In genomic region chr5:113612060-113612496, GRCh38 we compare ENCODE assay signal across 1 cellular context.
TF ChIP-seq lines count a peak whose summit lies in the region.

No MANE protein-coding gene starts in this region.

TF ChIP-seq in H1, 55 proteins besides CTCF, POLR2A, EP300 and RAD21 (continued from another document):
- TF ChIP-seq, protein P1, sequence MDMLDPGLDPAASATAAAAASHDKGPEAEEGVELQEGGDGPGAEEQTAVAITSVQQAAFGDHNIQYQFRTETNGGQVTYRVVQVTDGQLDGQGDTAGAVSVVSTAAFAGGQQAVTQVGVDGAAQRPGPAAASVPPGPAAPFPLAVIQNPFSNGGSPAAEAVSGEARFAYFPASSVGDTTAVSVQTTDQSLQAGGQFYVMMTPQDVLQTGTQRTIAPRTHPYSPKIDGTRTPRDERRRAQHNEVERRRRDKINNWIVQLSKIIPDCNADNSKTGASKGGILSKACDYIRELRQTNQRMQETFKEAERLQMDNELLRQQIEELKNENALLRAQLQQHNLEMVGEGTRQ (IDR thresholded peaks at IDR 0.05; ENCODE audit: low read length) = no peak
- no peak for TF ChIP-seq GTF2F1 (IDR thresholded peaks at IDR 0.05; ENCODE audit: borderline replicate concordance, low read depth, low read length)
- TF ChIP-seq HDAC2 (IDR thresholded peaks at IDR 0.05; ENCODE audit: borderline replicate concordance in 1 of 2, low read depth in 2 of 2, low read length in 2 of 2) = no peak
